22 cellular contexts compared by ENCODE assay signal in the genomic region with DNA sequence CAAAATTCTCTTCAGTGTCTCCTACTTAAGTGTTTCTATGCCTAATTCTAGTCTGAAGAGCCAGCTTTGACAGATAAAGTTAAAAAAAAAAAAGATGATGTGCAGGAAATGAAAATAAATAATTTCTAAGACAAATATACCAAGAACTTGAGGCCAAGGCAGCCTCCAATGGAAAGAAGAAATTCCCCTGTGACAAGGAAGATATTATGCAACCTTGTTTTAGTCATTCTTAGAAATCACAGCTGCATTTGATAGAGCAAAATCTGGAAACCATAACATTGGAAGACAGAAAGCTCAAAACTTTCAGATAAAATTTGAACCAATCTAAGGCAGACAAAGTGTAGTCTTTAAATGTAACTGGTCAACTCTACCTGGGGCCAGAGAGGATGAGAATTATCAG.
DNase-seq lines count a peak whose midpoint lies in the region; ATAC-seq and TF ChIP-seq lines count a peak whose summit lies in the region.
"Had no signal": no experiment of that assay in that cellular context is flagged by ENCODE, and none has a peak within 500 bp of the region (broad histone marks: within the 10 kb centered on the region; RNA-seq: fewer than 3 reads in every experiment).

No MANE protein-coding gene starts in this region.

- no peak overlapping the region for H2AFZ ChIP-seq in osteoblast (ENCODE audit: low read length)

- H4K20me1 ChIP-seq in osteoblast (ENCODE audit: insufficient read depth, low read length): no peaks in the 10 kb centered on the region

- no peaks in the 10 kb centered on the region for H3K36me3 ChIP-seq in MG63
- no peaks in the 10 kb centered on the region for H3K36me3 ChIP-seq in osteoblast (ENCODE audit: insufficient read depth, low read length)

- no peaks in the 10 kb centered on the region for H3K9me3 ChIP-seq in MG63
- no peaks in the 10 kb centered on the region for H3K9me3 ChIP-seq in osteoblast (ENCODE audit: low read depth, low read length)
- H3K9me3 ChIP-seq: testis had no signal

- no peaks in the 10 kb centered on the region for H3K36me3 Mint-ChIP-seq in activated T-cell treated with anti-CD3 and anti-CD28 coated beads, Interleukin-2, amount 50 U/mL, for 24 hours (ENCODE audit: low read depth)
- H3K36me3 Mint-ChIP-seq: IgD-negative memory B cell had no signal

- no peak for ATAC-seq in GM18873 (IDR thresholded peaks at IDR 0.05; ENCODE audit: low FRiP score, unreplicated experiment)
- ATAC-seq: activated CD8-positive, alpha-beta T cell treated with anti-CD3 and anti-CD28 coated beads, Interleukin-2, amount 10 ng/mL, durations not matched to agents 7 days and 5 days; activated naive CD8-positive, alpha-beta T cell treated with anti-CD3 and anti-CD28 coated beads, Interleukin-2, amount 50 U/mL, for 24 hours had no signal

- no peak overlapping the region for H3K27ac Mint-ChIP-seq in activated T-cell treated with anti-CD3 and anti-CD28 coated beads, Interleukin-2, amount 50 U/mL, for 24 hours
- H3K27ac Mint-ChIP-seq: activated CD8-positive, alpha-beta T cell treated with anti-CD3 and anti-CD28 coated beads, Interleukin-2, amount 10 ng/mL, durations not matched to agents 7 days and 5 days; activated naive CD8-positive, alpha-beta T cell treated with anti-CD3 and anti-CD28 coated beads, Interleukin-2, amount 50 U/mL, for 24 hours; activated T-helper 1 cell treated with anti-CD3 and anti-CD28 coated beads, Interleukin-12 subunit alpha, Interleukin-12 subunit beta, Interleukin-2, Interleukin-4 antibody, amounts not matched to agents 30 ng/mL and 10 ng/mL and 1 ng/mL, durations not matched to agents 14 hours and 24 hours and 36 hours; CD4-positive, alpha-beta T cell; IgD-negative memory B cell; nephron had no signal

- H3K4me1 ChIP-seq in osteoblast (ENCODE audit: insufficient read depth, low read length): peaks cover 14% of the 10 kb centered on the region
- H3K4me1 ChIP-seq: testis had no signal

- H3K4me2 ChIP-seq in osteoblast (ENCODE audit: insufficient read depth, low read length): no peak overlapping the region

- H3K4me3 Mint-ChIP-seq in activated T-cell treated with anti-CD3 and anti-CD28 coated beads, Interleukin-2, amount 50 U/mL, for 24 hours: no peak overlapping the region
- H3K4me3 Mint-ChIP-seq: activated CD8-positive, alpha-beta T cell treated with anti-CD3 and anti-CD28 coated beads, Interleukin-2, amount 10 ng/mL, durations not matched to agents 7 days and 5 days; activated naive CD8-positive, alpha-beta T cell treated with anti-CD3 and anti-CD28 coated beads, Interleukin-2, amount 50 U/mL, for 24 hours; activated T-helper 1 cell treated with anti-CD3 and anti-CD28 coated beads, Interleukin-12 subunit alpha, Interleukin-12 subunit beta, Interleukin-2, Interleukin-4 antibody, amounts not matched to agents 30 ng/mL and 10 ng/mL and 1 ng/mL, durations not matched to agents 14 hours and 24 hours and 36 hours; CD4-positive, alpha-beta T cell; IgD-negative memory B cell; nephron had no signal

- no peaks in the 10 kb centered on the region for H3K9me3 Mint-ChIP-seq in activated T-cell treated with anti-CD3 and anti-CD28 coated beads, Interleukin-2, amount 50 U/mL, for 24 hours
- H3K9me3 Mint-ChIP-seq: activated naive CD8-positive, alpha-beta T cell treated with anti-CD3 and anti-CD28 coated beads, Interleukin-2, amount 50 U/mL, for 24 hours; activated T-helper 1 cell treated with anti-CD3 and anti-CD28 coated beads, Interleukin-12 subunit alpha, Interleukin-12 subunit beta, Interleukin-2, Interleukin-4 antibody, amounts not matched to agents 30 ng/mL and 10 ng/mL and 1 ng/mL, durations not matched to agents 14 hours and 24 hours and 36 hours; CD4-positive, alpha-beta T cell had no signal

- no peak overlapping the region for H3K27ac ChIP-seq in osteoblast (ENCODE audit: low read depth, low read length)
- H3K27ac ChIP-seq: testis had no signal

- H3K27me3 Mint-ChIP-seq in activated T-cell treated with anti-CD3 and anti-CD28 coated beads, Interleukin-2, amount 50 U/mL, for 24 hours: peaks cover 7% of the 10 kb centered on the region
- H3K27me3 Mint-ChIP-seq: activated naive CD8-positive, alpha-beta T cell treated with anti-CD3 and anti-CD28 coated beads, Interleukin-2, amount 50 U/mL, for 24 hours had no signal

- no peaks in the 10 kb centered on the region for H3K4me1 Mint-ChIP-seq in activated T-cell treated with anti-CD3 and anti-CD28 coated beads, Interleukin-2, amount 50 U/mL, for 24 hours (ENCODE audit: low read depth)
- H3K4me1 Mint-ChIP-seq: activated naive CD8-positive, alpha-beta T cell treated with anti-CD3 and anti-CD28 coated beads, Interleukin-2, amount 50 U/mL, for 24 hours; IgD-negative memory B cell had no signal

- H3K4me3 ChIP-seq in MG63: no peak overlapping the region
- no peak overlapping the region for H3K4me3 ChIP-seq in osteoblast (ENCODE audit: insufficient read depth, low read length)
- H3K4me3 ChIP-seq: testis had no signal

- DNase-seq in AG20443 (ENCODE audit: low spot score) (peak; percentile 55), MG63 (peak; percentile 6), fibroblast of gingiva (ENCODE audit: low read depth) (peak; percentile 87), osteoblast (ENCODE audit: insufficient read length, low spot score, missing footprints) (peak; percentile 82), islet precursor cell (no peak), HK-2 (ENCODE audit: unreplicated experiment) (no peak)
- DNase-seq in activated T-cell treated with anti-CD3 and anti-CD28 coated beads, Interleukin-2, amount 50 U/mL, for 24 hours: no peak
- DNase-seq: activated CD8-positive, alpha-beta T cell treated with anti-CD3 and anti-CD28 coated beads, Interleukin-2, amount 10 ng/mL, durations not matched to agents 7 days and 5 days; activated naive CD8-positive, alpha-beta T cell treated with anti-CD3 and anti-CD28 coated beads, Interleukin-2, amount 50 U/mL, for 24 hours; CD4-positive, alpha-beta T cell; DMS79 treated with DMSO at 0.1 percent for 48 hours; H7; NCI-H1092; NCI-H2107; stimulated activated CD4-positive, alpha-beta T cell treated with anti-CD3 and anti-CD28 coated beads, Interleukin-4, amount 100 ng/mL, for 1 hour; stimulated activated CD8-positive, alpha-beta memory T cell treated with anti-CD3 and anti-CD28 coated beads, Interleukin-4, amount 100 ng/mL, for 48 hours; SW 1271; testis had no signal

- no peak for TF ChIP-seq CTCF in osteoblast (IDR thresholded peaks at IDR 0.05; ENCODE audit: extremely low read depth, low read depth, low read length)

- H3K27me3 ChIP-seq in MG63 (no peaks in the 10 kb centered on the region), osteoblast (ENCODE audit: insufficient read depth, low read length) (peaks cover 9% of the 10 kb centered on the region)
- H3K27me3 ChIP-seq: testis had no signal

- no peaks in the 10 kb centered on the region for H3K79me2 ChIP-seq in osteoblast (ENCODE audit: insufficient read depth, low read length)

Comparison
In these comparisons a context has a peak if more than half of its experiments do, and no peak if none do; other contexts are left out.
1. DNase-seq: peak in AG20443 (single experiment), MG63 (single experiment), fibroblast of gingiva (single experiment) and osteoblast (single experiment); none in activated T-cell treated with anti-CD3 and anti-CD28 coated beads, Interleukin-2, amount 50 U/mL, for 24 hours (single experiment), islet precursor cell (single experiment) and HK-2 (single experiment).